Comparison of ENCODE assay signal across 8 cellular contexts in the genomic region with DNA sequence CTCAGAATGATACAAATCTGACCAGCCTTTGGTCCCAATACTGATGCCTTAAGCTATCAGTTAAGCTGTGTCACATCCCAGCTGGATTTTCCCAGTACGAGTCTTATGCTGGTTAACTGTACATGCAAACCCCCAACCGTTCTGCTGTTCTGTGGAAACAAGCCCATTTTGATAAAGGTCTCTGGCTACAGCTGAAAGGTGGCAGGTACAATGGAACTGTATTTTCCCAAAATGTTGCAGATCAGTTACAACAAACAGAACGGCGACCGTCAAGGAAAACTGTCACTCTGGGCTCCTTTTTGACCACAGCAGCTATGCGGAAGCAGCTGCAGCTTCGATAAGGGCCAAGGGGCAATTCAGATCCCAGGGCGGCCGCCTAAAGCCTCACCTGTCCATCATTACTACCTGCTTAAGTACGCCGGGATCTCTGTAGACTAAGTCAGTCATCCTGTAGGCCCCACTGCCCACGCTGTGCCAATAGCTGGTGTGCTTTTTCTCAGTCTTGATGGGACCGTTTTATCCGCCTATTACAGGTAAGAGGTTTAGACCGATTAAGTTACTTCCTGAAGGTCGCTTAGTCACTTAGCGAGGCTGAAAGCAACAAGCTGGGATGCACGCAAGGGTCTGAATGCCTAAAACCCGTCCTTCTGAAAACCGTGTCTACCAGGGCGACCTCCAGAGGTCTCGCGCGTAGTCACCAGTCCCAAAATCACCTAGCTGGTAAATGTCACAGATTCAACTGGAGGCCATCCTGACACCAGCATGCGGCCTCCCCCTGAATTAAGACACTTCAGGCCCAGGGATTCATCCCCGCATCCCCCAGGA. TPM values are rescaled to one million over a fixed set of nuclear protein-coding genes. Genes with fewer than 3 reads are reported as not detected.
DNase-seq lines count a peak whose midpoint lies in the region; ATAC-seq, FAIRE-seq and TF ChIP-seq lines count a peak whose summit lies in the region.

No MANE protein-coding gene starts in this region.

- H3K36me3 ChIP-seq in bronchial epithelial cell (ENCODE audit: control insufficient read depth, insufficient read depth, low read length), result peaks cover 25% of the 10 kb centered on the region

- no peaks in the 10 kb centered on the region for H3K27me3 ChIP-seq in bronchial epithelial cell (ENCODE audit: control insufficient read depth, insufficient read depth, low read length)

- no peaks in the 10 kb centered on the region for H3K27me3 Mint-ChIP-seq in T-helper 17 cell

- intact Hi-C loops in left colon (cut with DNase I, micrococcal nuclease), result no loop called here

- FAIRE-seq in bronchial epithelial cell (lab: Jason Lieb, UNC), result no peak

- peaks cover 41% of the 10 kb centered on the region for H3K4me1 Mint-ChIP-seq in T-helper 17 cell

- peak; percentile 3 for ATAC-seq in GM19463 (IDR thresholded peaks at IDR 0.05; ENCODE audit: unreplicated experiment)
- ATAC-seq in T-helper 17 cell, result peak; percentile 73
- ATAC-seq in left colon, result peak; percentile 63

- H3K4me3 ChIP-seq in bronchial epithelial cell (ENCODE audit: low read depth, low read length), result peak overlapping the region; percentile 96

- peak overlapping the region; percentile 88 for H3K27ac Mint-ChIP-seq in T-helper 17 cell

- H3K9me3 ChIP-seq in T-helper 17 cell (ENCODE audit: control insufficient read depth, low read length, poor library complexity, severe bottlenecking), result no peaks in the 10 kb centered on the region

- H3K36me3 Mint-ChIP-seq in T-helper 17 cell (ENCODE audit: low read depth), result peaks cover 2% of the 10 kb centered on the region

- H3K4me3 Mint-ChIP-seq in T-helper 17 cell, result peak overlapping the region; percentile 95

- DNase-seq in DMS153 treated with DMSO at 0.1 percent for 48 hours (lab: John Stamatoyannopoulos, UW; ENCODE audit: unreplicated experiment), result peak; percentile 73
- peak; percentile 38 for DNase-seq in HuH-7.5 (ENCODE audit: low spot score)
- peak in 2 of 3 donors; percentile 24 to 32 for DNase-seq in T-helper 17 cell
- peak; percentile 51 for DNase-seq in bronchial epithelial cell (ENCODE audit: low read depth)
- peak; percentile 61 to 70 for DNase-seq in left colon
- DNase-seq in stimulated activated CD4-positive, alpha-beta T cell treated with anti-CD3 and anti-CD28 coated beads, Interleukin-4, amount 100 ng/mL, for 1 hour, result peak; percentile 61
- DNase-seq in ureter (ENCODE audit: low spot score), result no peak

- TF ChIP-seq CTCF in bronchial epithelial cell (IDR thresholded peaks at IDR 0.05; ENCODE audit: insufficient read depth, low read length, severe bottlenecking), result peak; percentile 21

RNA-seq across cellular contexts. Expression of gene RAB42, which starts 11.1 kb away (rescaled TPM):
- total RNA-seq in T-helper 17 cell, result not detected
- not detected in 2 replicates for total RNA-seq in bronchial epithelial cell
- 1 to 10 TPM; 3.0 to 4.7 TPM for total RNA-seq in left colon
- total RNA-seq in ureter, result 1.9 TPM

RNA-seq across cellular contexts. Expression of gene TRNAU1AP, which starts 28.0 kb away (rescaled TPM):
- total RNA-seq in T-helper 17 cell (10 to 100 TPM; 24.5 to 27.9 TPM), bronchial epithelial cell (23.2 and 23.3 TPM in 2 replicates), left colon (10 to 100 TPM; 14.7 to 18.3 TPM), ureter (31.3 TPM)

Comparison
In these comparisons a context has a peak if more than half of its experiments do, and no peak if none do; other contexts are left out.
1. ATAC-seq: peak in every context shown above with its lines; median percentile 73 in T-helper 17 cell; 63 in left colon; 3 in GM19463.